ENCODE assay signal across 27 cellular contexts in genomic region chr6:30932665-30933365, GRCh38. TPM values are rescaled to one million over a fixed set of nuclear protein-coding genes. Genes with fewer than 3 reads are reported as not detected.
"Had no signal": no experiment of that assay in that cellular context is flagged by ENCODE, and none has a peak within 500 bp of the region (broad histone marks: within the 10 kb centered on the region; RNA-seq: fewer than 3 reads in every experiment).

No MANE protein-coding gene starts in this region.

- H3K4me1 ChIP-seq: colonic mucosa, gastroesophageal sphincter, heart left ventricle, left ventricle myocardium inferior, prostate gland, right atrium auricular region had no signal

- FAIRE-seq: endometrium, urothelium cell line had no signal

- H3K27ac ChIP-seq: colonic mucosa, gastroesophageal sphincter, heart left ventricle, left ventricle myocardium inferior, prostate gland, right atrium auricular region, thyroid gland, WERI-Rb-1 had no signal

- H3K36me3 Mint-ChIP-seq: natural killer cell had no signal

- H3K27me3 ChIP-seq: colonic mucosa, right atrium auricular region, thyroid gland had no signal

- H3K4me1 Mint-ChIP-seq: natural killer cell had no signal

- DNase-seq: activated CD4-positive, alpha-beta T cell treated with anti-CD3 and anti-CD28 coated beads for 1 hour; activated CD4-positive, alpha-beta T cell treated with anti-CD3 and anti-CD28 coated beads, Interleukin-2, amount 50 U/mL, for 4 hours; activated gamma-delta T cell treated with Interleukin-2 at 50 U/mL for 16 hours; activated T-cell treated with anti-CD3 and anti-CD28 coated beads for 4 hours; caudate nucleus; colonic mucosa; left ventricle myocardium inferior; natural killer cell; nucleus accumbens; stimulated activated CD4-positive, alpha-beta T cell treated with anti-CD3 and anti-CD28 coated beads, Interleukin-2, amount 100 ng/mL, for 24 hours; stimulated activated naive CD4-positive, alpha-beta T cell treated with Interleukin-2 at 50 U/mL for 16 hours; SW 1271; thyroid gland; WERI-Rb-1 had no signal

- H3K27ac Mint-ChIP-seq: activated naive CD4-positive, alpha-beta T cell treated with anti-CD3 and anti-CD28 coated beads, Interleukin-2, amount 50 U/mL, for 72 hours; activated T-helper 1 cell treated with anti-CD3 and anti-CD28 coated beads, Interleukin-12 subunit alpha, Interleukin-12 subunit beta, Interleukin-2, Interleukin-4 antibody, amounts not matched to agents 30 ng/mL and 10 ng/mL and 1 ng/mL, durations not matched to agents 14 hours and 24 hours and 36 hours; natural killer cell had no signal

- H3K9me3 ChIP-seq: colonic mucosa, prostate gland, thyroid gland had no signal

- H3K36me3 ChIP-seq: colonic mucosa, gastroesophageal sphincter, heart left ventricle, prostate gland, right atrium auricular region, thyroid gland had no signal

- H3K4me3 ChIP-seq: colonic mucosa, gastroesophageal sphincter, heart left ventricle, left ventricle myocardium inferior, prostate gland, right atrium auricular region, thyroid gland had no signal

- ATAC-seq: activated naive CD4-positive, alpha-beta T cell treated with anti-CD3 and anti-CD28 coated beads, Interleukin-2, amount 50 U/mL, for 72 hours; gastroesophageal sphincter; heart left ventricle; natural killer cell had no signal

- H3K4me3 Mint-ChIP-seq: activated T-helper 1 cell treated with anti-CD3 and anti-CD28 coated beads, Interleukin-12 subunit alpha, Interleukin-12 subunit beta, Interleukin-2, Interleukin-4 antibody, amounts not matched to agents 30 ng/mL and 10 ng/mL and 1 ng/mL, durations not matched to agents 14 hours and 24 hours and 36 hours; natural killer cell had no signal

RNA-seq across cellular contexts. Expression of gene SFTA2, which starts 0.8 kb away (rescaled TPM):
- total RNA-seq: activated naive CD4-positive, alpha-beta T cell treated with anti-CD3 and anti-CD28 coated beads, Interleukin-2, amount 50 U/mL, for 72 hours; activated T-helper 1 cell treated with anti-CD3 and anti-CD28 coated beads, Interleukin-12 subunit alpha, Interleukin-12 subunit beta, Interleukin-2, Interleukin-4 antibody, amounts not matched to agents 30 ng/mL and 10 ng/mL and 1 ng/mL, durations not matched to agents 14 hours and 24 hours and 36 hours; gastroesophageal sphincter; heart left ventricle; left ventricle myocardium inferior; mesenteric fat pad; natural killer cell; prostate gland; right atrium auricular region; skeletal muscle tissue; subcutaneous adipose tissue; T-helper 2 cell treated with Interferon-gamma antibody and Interleukin-4, amounts not matched to agents 100 ng/mL and 5 ng/mL, for 36 hours had no signal
- polyA plus RNA-seq: heart left ventricle had no signal

RNA-seq across cellular contexts. Expression of gene MUCL3, which starts 8.0 kb away (rescaled TPM):
- total RNA-seq: activated naive CD4-positive, alpha-beta T cell treated with anti-CD3 and anti-CD28 coated beads, Interleukin-2, amount 50 U/mL, for 72 hours; activated T-helper 1 cell treated with anti-CD3 and anti-CD28 coated beads, Interleukin-12 subunit alpha, Interleukin-12 subunit beta, Interleukin-2, Interleukin-4 antibody, amounts not matched to agents 30 ng/mL and 10 ng/mL and 1 ng/mL, durations not matched to agents 14 hours and 24 hours and 36 hours; kidney epithelial cell; left ventricle myocardium inferior; mesenteric fat pad; natural killer cell; prostate gland; right atrium auricular region; skeletal muscle tissue; subcutaneous adipose tissue; T-helper 2 cell treated with Interferon-gamma antibody and Interleukin-4, amounts not matched to agents 100 ng/mL and 5 ng/mL, for 36 hours; thyroid gland had no signal
